28 cellular contexts compared by ENCODE assay signal in the genomic region with DNA sequence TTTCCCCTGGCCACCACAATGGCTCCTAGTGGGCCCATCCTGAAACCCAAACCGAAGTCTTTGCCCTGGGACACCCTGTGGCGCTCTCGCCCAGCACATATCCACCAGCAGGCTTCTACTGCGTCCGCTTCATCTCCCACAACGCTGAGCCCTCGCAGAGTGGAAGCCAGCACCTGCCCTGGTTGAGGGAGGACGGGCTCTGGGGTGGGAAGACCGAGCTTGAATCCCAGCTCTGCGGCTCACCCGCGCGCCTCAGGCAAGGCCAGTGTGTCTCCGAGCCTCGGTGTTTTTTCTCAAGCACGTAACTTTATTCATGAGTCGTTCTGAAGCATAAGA. TPM values are rescaled to one million over a fixed set of nuclear protein-coding genes. Genes with fewer than 3 reads are reported as not detected.
"Had no signal": no experiment of that assay in that cellular context is flagged by ENCODE, and none has a peak within 500 bp of the region (broad histone marks: within the 10 kb centered on the region; RNA-seq: fewer than 3 reads in every experiment).

No MANE protein-coding gene starts in this region.

- H3K36me3 ChIP-seq: breast epithelium had no signal

- H3K27ac ChIP-seq: KMS-11, Peyer's patch, VCaP had no signal

- H3K4me2 ChIP-seq: KMS-11 had no signal

- FAIRE-seq: TTC549 had no signal

- DNase-seq: activated CD4-positive, alpha-beta T cell treated with anti-CD3 and anti-CD28 coated beads for 36 hours; activated CD4-positive, CD25-positive, alpha-beta regulatory T cell; activated CD8-positive, alpha-beta memory T cell treated with anti-CD3 and anti-CD28 coated beads, Interleukin-2, amount 50 U/mL, for 4 hours; activated CD8-positive, alpha-beta T cell treated with anti-CD3 and anti-CD28 coated beads for 36 hours; activated gamma-delta T cell treated with Interleukin-2 at 50 U/mL for 16 hours; activated naive CD4-positive, alpha-beta T cell treated with anti-CD3 and anti-CD28 coated beads, Interleukin-2, amount 50 U/mL, for 16 hours; activated naive CD8-positive, alpha-beta T cell treated with anti-CD3 and anti-CD28 coated beads, Interleukin-2, amount 10 ng/mL, durations not matched to agents 7 days and 5 days; activated T-cell treated with anti-CD3 and anti-CD28 coated beads, Interleukin-2, amount 50 U/mL, for 72 hours; adrenal gland; anterior cingulate cortex; caudate nucleus; NCI-H1092; NCI-H1417; NCI-H2029; NCI-H2107; NCI-H345; NCI-H510A; NCI-H526 treated with DMSO at 0.1 percent for 48 hours; NCI-H82; Peyer's patch; T-cell; T-helper 2 cell; T1000 had no signal

- ATAC-seq: activated CD4-positive, alpha-beta T cell treated with anti-CD3 and anti-CD28 coated beads for 36 hours; activated CD8-positive, alpha-beta T cell treated with anti-CD3 and anti-CD28 coated beads for 36 hours; activated T-cell treated with anti-CD3 and anti-CD28 coated beads, Interleukin-2, amount 50 U/mL, for 72 hours had no signal

- H3K9ac ChIP-seq: KMS-11 had no signal

- H3K4me3 ChIP-seq: adrenal gland, breast epithelium, Peyer's patch had no signal

- H3K4me1 ChIP-seq: breast epithelium had no signal

- H3K27me3 ChIP-seq: adrenal gland, breast epithelium, Peyer's patch had no signal

- H3K9me3 ChIP-seq: adrenal gland, breast epithelium, Peyer's patch had no signal

RNA-seq across cellular contexts. Expression of a gene that starts 21.2 kb away (rescaled TPM):
- total RNA-seq: activated CD4-positive, alpha-beta T cell treated with anti-CD3 and anti-CD28 coated beads for 36 hours; MCF 10A; T-cell had no signal
